In the genomic region with DNA sequence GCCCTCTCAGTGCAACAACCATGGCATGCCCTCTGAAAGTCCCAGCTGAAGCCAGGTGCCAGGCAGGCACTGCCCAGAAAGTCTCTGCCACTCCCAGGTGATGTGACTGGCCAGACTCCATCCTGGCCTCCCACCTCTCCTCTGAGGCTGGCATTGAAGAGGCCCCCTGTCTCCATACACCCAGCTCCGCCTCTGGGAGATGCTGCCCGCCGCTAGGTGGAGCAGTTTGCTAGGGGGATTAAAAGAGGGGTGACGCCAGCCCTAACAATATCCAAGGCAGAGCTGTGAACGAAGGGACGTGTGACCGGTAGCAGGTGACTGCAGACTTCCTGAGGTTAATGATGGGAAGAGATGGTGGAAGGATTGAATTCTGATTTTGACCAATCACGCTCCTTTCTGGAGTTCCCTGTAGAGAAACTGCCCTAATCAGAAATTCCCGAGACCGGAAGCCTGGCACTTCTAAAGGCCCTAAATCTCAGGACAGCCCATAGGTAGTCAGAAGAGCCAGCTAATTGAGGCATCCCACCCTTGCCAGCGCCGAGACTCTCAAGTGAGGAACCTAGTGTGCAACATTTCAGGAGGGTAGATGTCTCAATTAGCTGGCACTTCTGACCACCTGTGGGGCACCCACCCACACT, we compare ENCODE assay signal across 8 cellular contexts. TPM values are rescaled to one million over a fixed set of nuclear protein-coding genes. Genes with fewer than 3 reads are reported as not detected.
DNase-seq lines count a peak whose midpoint lies in the region; ATAC-seq, FAIRE-seq and TF ChIP-seq lines count a peak whose summit lies in the region.

No MANE protein-coding gene starts in this region.

- H2AFZ ChIP-seq in OCI-LY7 (ENCODE audit: low read length): no peak overlapping the region

- peak; percentile 77 for ATAC-seq in activated CD4-positive, alpha-beta T cell treated with anti-CD3 and anti-CD28 coated beads for 36 hours
- ATAC-seq in GM21529 (IDR thresholded peaks at IDR 0.05; ENCODE audit: unreplicated experiment) (no peak), HG02623 (IDR thresholded peaks at IDR 0.05; ENCODE audit: unreplicated experiment) (no peak)

- peak; percentile 90 for TF ChIP-seq CTCF in OCI-LY7 (conservative IDR thresholded peaks at IDR 0.05; ENCODE audit: low read length)

- no peaks in the 10 kb centered on the region for H3K4me1 Mint-ChIP-seq in activated CD4-positive, alpha-beta T cell treated with anti-CD3 and anti-CD28 coated beads for 36 hours

- POLR2A ChIA-PET in activated CD4-positive, alpha-beta T cell treated with anti-CD3 and anti-CD28 coated beads for 36 hours (lab: Charles Lee): no interaction called here
- POLR2A ChIA-PET in OCI-LY7 (lab: Charles Lee): interaction anchor here (0.7 kb wide), 1 partner anchor 274 kb away, joined by 3 read pairs; no protein-coding TSS in a partner anchor

- H3K27ac Mint-ChIP-seq in activated CD4-positive, alpha-beta T cell treated with anti-CD3 and anti-CD28 coated beads for 36 hours: no peak overlapping the region

- H4K20me1 ChIP-seq in OCI-LY7 (ENCODE audit: insufficient read depth, low read length): no peaks in the 10 kb centered on the region

- no peaks in the 10 kb centered on the region for H3K9me3 ChIP-seq in OCI-LY7 (ENCODE audit: low read length)

- H3K27me3 Mint-ChIP-seq in activated CD4-positive, alpha-beta T cell treated with anti-CD3 and anti-CD28 coated beads for 36 hours: peaks cover 11% of the 10 kb centered on the region

- CTCF ChIA-PET in activated CD4-positive, alpha-beta T cell treated with anti-CD3 and anti-CD28 coated beads for 36 hours (lab: Charles Lee): interaction anchor here (0.6 to 1.2 kb wide), 4 partner anchors 10 to 286 kb away, joined by 3 to 4 read pairs (median 3); no protein-coding TSS in a partner anchor
- CTCF ChIA-PET in OCI-LY7 (lab: Charles Lee; ENCODE audit: unreplicated experiment): interaction anchor here (1.1 kb wide), 1 partner anchor 284 kb away, joined by 4 read pairs; no protein-coding TSS in a partner anchor

- H3K4me3 ChIP-seq in OCI-LY7 (ENCODE audit: low read depth, low read length, poor library complexity, severe bottlenecking): no peak overlapping the region

- FAIRE-seq in GM19239 (lab: Jason Lieb, UNC): no peak

- no peak overlapping the region for H3K27ac ChIP-seq in OCI-LY7 (ENCODE audit: low read depth, low read length, poor library complexity, severe bottlenecking)

- peaks cover 3% of the 10 kb centered on the region for H3K4me1 ChIP-seq in OCI-LY7 (ENCODE audit: insufficient read depth, low read length, poor library complexity, severe bottlenecking)

- intact Hi-C loops in activated CD4-positive, alpha-beta T cell treated with anti-CD3 and anti-CD28 coated beads for 36 hours (cut with DNase I, micrococcal nuclease): loop anchor here in 1 of 2 experiments (10.0 kb wide), 1 partner anchor 105 kb away; no protein-coding TSS in a partner anchor
- intact Hi-C loops in OCI-LY7 (cut with micrococcal nuclease; ENCODE audit: unreplicated experiment): loop anchor here (1.0 to 10.0 kb wide), 2 partner anchors 255 to 284 kb away; no protein-coding TSS in a partner anchor

- H3K9me2 ChIP-seq in OCI-LY7 (ENCODE audit: insufficient read depth, low read length): no peaks in the 10 kb centered on the region

- BruUV-seq in OCI-LY7 (replicated peaks; lab: Mats Ljungman, UMichigan): no TSS peak

- H3K36me3 ChIP-seq in OCI-LY7 (ENCODE audit: insufficient read depth, low read length): no peaks in the 10 kb centered on the region

- H3K79me2 ChIP-seq in OCI-LY7 (ENCODE audit: insufficient read depth, low read depth, low read length): no peaks in the 10 kb centered on the region

- no peaks in the 10 kb centered on the region for H3K9me3 Mint-ChIP-seq in activated CD4-positive, alpha-beta T cell treated with anti-CD3 and anti-CD28 coated beads for 36 hours (ENCODE audit: low read depth)

- H3K4me2 ChIP-seq in OCI-LY7 (ENCODE audit: low read length): no peak overlapping the region

- no peak overlapping the region for H3K4me3 Mint-ChIP-seq in activated CD4-positive, alpha-beta T cell treated with anti-CD3 and anti-CD28 coated beads for 36 hours

- DNase-seq in activated CD4-positive, alpha-beta T cell treated with anti-CD3 and anti-CD28 coated beads for 36 hours: peak; percentile 69
- no peak for DNase-seq in activated CD4-positive, alpha-beta T cell treated with anti-CD3 and anti-CD28 coated beads for 1 hour
- DNase-seq in OCI-LY7 (ENCODE audit: low spot score) (peak; percentile 67), GM19239 (ENCODE audit: insufficient read length, low spot score) (no peak)
- peak; percentile 10 for DNase-seq in effector CD4-positive, alpha-beta T cell
- peak; percentile 29 for DNase-seq in stimulated activated CD4-positive, alpha-beta T cell treated with anti-CD3 and anti-CD28 coated beads, Interleukin-4, amount 100 ng/mL, for 24 hours

- no peaks in the 10 kb centered on the region for H3K36me3 Mint-ChIP-seq in activated CD4-positive, alpha-beta T cell treated with anti-CD3 and anti-CD28 coated beads for 36 hours (ENCODE audit: low read depth)

RNA-seq across cellular contexts. Expression of gene PLEK2, which starts 8.3 kb away (rescaled TPM):
- total RNA-seq in activated CD4-positive, alpha-beta T cell treated with anti-CD3 and anti-CD28 coated beads for 36 hours: 1 to 10 TPM; 2.9 to 5.1 TPM
- not detected in 2 replicates for total RNA-seq in OCI-LY7 (2014; rRNA removed; shearing (Covaris generic))
- not detected in 2 replicates for total RNA-seq in OCI-LY7 (2022)

Comparison
In these comparisons a context has a peak if more than half of its experiments do, and no peak if none do; other contexts are left out.
1. DNase-seq: peak in activated CD4-positive, alpha-beta T cell treated with anti-CD3 and anti-CD28 coated beads for 36 hours (single experiment), OCI-LY7 (single experiment), effector CD4-positive, alpha-beta T cell (single experiment) and stimulated activated CD4-positive, alpha-beta T cell treated with anti-CD3 and anti-CD28 coated beads, Interleukin-4, amount 100 ng/mL, for 24 hours (single experiment); none in activated CD4-positive, alpha-beta T cell treated with anti-CD3 and anti-CD28 coated beads for 1 hour (single experiment) and GM19239 (single experiment).